Comparison of ENCODE assay signal across 28 cellular contexts in the genomic region with DNA sequence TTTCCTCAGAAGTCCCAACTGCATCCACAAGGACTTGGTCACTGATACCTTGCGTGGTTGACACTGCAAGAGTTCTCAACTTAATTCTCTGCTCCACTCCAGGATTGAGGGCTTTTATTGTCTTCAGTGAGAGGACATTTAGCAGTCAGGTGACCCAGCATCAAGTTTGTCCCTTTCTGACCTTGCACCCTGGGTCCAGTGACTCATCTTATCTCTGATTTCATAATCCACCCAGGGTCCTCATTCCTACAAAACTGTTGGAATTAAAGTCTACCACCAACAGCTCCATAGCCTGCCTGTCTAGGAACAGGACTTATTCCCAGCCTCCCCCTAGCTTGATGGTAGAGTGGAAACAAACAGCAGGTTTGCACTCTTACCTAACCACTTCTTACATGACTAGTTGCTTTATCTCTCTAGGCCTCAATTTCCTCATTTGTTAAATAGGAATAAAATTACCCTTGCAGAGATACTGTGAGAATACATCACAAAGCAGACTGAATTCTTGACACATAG.
DNase-seq lines count a peak whose midpoint lies in the region; ATAC-seq and TF ChIP-seq lines count a peak whose summit lies in the region.
"Had no signal": no experiment of that assay in that cellular context is flagged by ENCODE, and none has a peak within 500 bp of the region (broad histone marks: within the 10 kb centered on the region; RNA-seq: fewer than 3 reads in every experiment).

No MANE protein-coding gene starts in this region.

- H3K27ac Mint-ChIP-seq in CD4-positive, CD25-positive, alpha-beta regulatory T cell = peak overlapping the region in 2 of 3 donors; percentile 67 to 90
- H3K27ac Mint-ChIP-seq in WTC11 (no peak overlapping the region), natural killer cell (peak overlapping the region; percentile 23 to 72)
- H3K27ac Mint-ChIP-seq: activated CD4-positive, alpha-beta memory T cell treated with anti-CD3 and anti-CD28 coated beads for 36 hours; activated T-helper 17 cell treated with anti-CD3 and anti-CD28 coated beads, Interleukin-2, amount 50 U/mL, for 72 hours had no signal

- peaks cover 27% of the 10 kb centered on the region for H3K4me1 ChIP-seq in CD4-positive, CD25-positive, alpha-beta regulatory T cell (ENCODE audit: control insufficient read depth, insufficient read depth, low read length, poor library complexity, severe bottlenecking)
- H3K4me1 ChIP-seq in HEK293 (ENCODE audit: control insufficient read depth, insufficient read depth, low read length) = no peaks in the 10 kb centered on the region; the same call in 1 of the 2 replicates
- H3K4me1 ChIP-seq: right atrium auricular region had no signal

- no peaks in the 10 kb centered on the region for H3K36me3 ChIP-seq in CD4-positive, CD25-positive, alpha-beta regulatory T cell (ENCODE audit: control insufficient read depth, insufficient read depth, low read length)
- no peaks in the 10 kb centered on the region for H3K36me3 ChIP-seq in HEK293 (ENCODE audit: control insufficient read depth in 2 of 2, insufficient read depth in 1 of 2, low read length in 2 of 2)
- H3K36me3 ChIP-seq: BLaER1, esophagus squamous epithelium, right atrium auricular region, spleen, upper lobe of left lung had no signal

- no peak overlapping the region for H3K27ac ChIP-seq in CD4-positive, CD25-positive, alpha-beta regulatory T cell (ENCODE audit: insufficient read depth, low read length, poor library complexity, severe bottlenecking)
- no peak overlapping the region for H3K27ac ChIP-seq in HEK293 (ENCODE audit: extremely low read depth, low read depth, low read length)
- H3K27ac ChIP-seq: BLaER1, esophagus squamous epithelium, right atrium auricular region, upper lobe of left lung had no signal

- H3K4me3 ChIP-seq in CD4-positive, CD25-positive, alpha-beta regulatory T cell (ENCODE audit: low read depth, low read length) = no peak overlapping the region
- H3K4me3 ChIP-seq in HEK293 (ENCODE audit: low read depth, low read length) = no peak overlapping the region
- H3K4me3 ChIP-seq: BLaER1, esophagus squamous epithelium, GM12878, GM23338, mucosa of descending colon, right atrium auricular region, spleen, upper lobe of left lung had no signal

- CTCF ChIA-PET in HEK293 (lab: Yijun Ruan, JAX) = no interaction called here
- CTCF ChIA-PET in WTC11 (lab: Charles Lee) = interaction anchor here (1.0 to 1.5 kb wide), 2 partner anchors 262 to 264 kb away, joined by 3 to 6 read pairs; no protein-coding TSS in a partner anchor

- no peaks in the 10 kb centered on the region for H3K27me3 Mint-ChIP-seq in CD4-positive, CD25-positive, alpha-beta regulatory T cell
- H3K27me3 Mint-ChIP-seq in WTC11 (ENCODE audit: low read depth) = no peaks in the 10 kb centered on the region
- H3K27me3 Mint-ChIP-seq in natural killer cell (ENCODE audit: low read depth in 2 of 2) = no peaks in the 10 kb centered on the region
- H3K27me3 Mint-ChIP-seq: activated CD4-positive, alpha-beta memory T cell treated with anti-CD3 and anti-CD28 coated beads for 36 hours; activated T-helper 17 cell treated with anti-CD3 and anti-CD28 coated beads, Interleukin-2, amount 50 U/mL, for 72 hours had no signal

- no peaks in the 10 kb centered on the region for H3K9me3 ChIP-seq in CD4-positive, CD25-positive, alpha-beta regulatory T cell (ENCODE audit: control insufficient read depth in 2 of 2, low read length in 2 of 2)
- no peaks in the 10 kb centered on the region for H3K9me3 ChIP-seq in HEK293 (ENCODE audit: control insufficient read depth, insufficient read depth, low read depth, low read length)
- H3K9me3 ChIP-seq: BLaER1, esophagus squamous epithelium, mucosa of descending colon, right atrium auricular region, spleen, upper lobe of left lung had no signal

- no peak for TF ChIP-seq CTCF in HEK293 (tag by site-specific recombination; IDR thresholded peaks at IDR 0.05)
- no peak for TF ChIP-seq CTCF in WTC11 (IDR thresholded peaks at IDR 0.05)
- no peak for TF ChIP-seq CTCF in natural killer cell (IDR thresholded peaks at IDR 0.05)

- peaks cover 30 to 57% (median 42%) of the 10 kb centered on the region in 4 donors for H3K4me1 Mint-ChIP-seq in CD4-positive, CD25-positive, alpha-beta regulatory T cell
- H3K4me1 Mint-ChIP-seq in WTC11 (peaks cover 53% of the 10 kb centered on the region), natural killer cell (peaks cover 45 to 50% of the 10 kb centered on the region in 2 donors)

- H3K4me3 Mint-ChIP-seq in CD4-positive, CD25-positive, alpha-beta regulatory T cell = peak overlapping the region in 1 of 4 donors; percentile 35
- H3K4me3 Mint-ChIP-seq in WTC11 (no peak overlapping the region), natural killer cell (no peak overlapping the region)
- H3K4me3 Mint-ChIP-seq: activated CD4-positive, alpha-beta memory T cell treated with anti-CD3 and anti-CD28 coated beads for 36 hours; activated T-helper 17 cell treated with anti-CD3 and anti-CD28 coated beads, Interleukin-2, amount 50 U/mL, for 72 hours; GM23338 had no signal

- no peaks in the 10 kb centered on the region for H3K36me3 Mint-ChIP-seq in CD4-positive, CD25-positive, alpha-beta regulatory T cell
- H3K36me3 Mint-ChIP-seq in WTC11 = no peaks in the 10 kb centered on the region
- peaks cover 6% of the 10 kb centered on the region for H3K36me3 Mint-ChIP-seq in natural killer cell
- H3K36me3 Mint-ChIP-seq: activated CD4-positive, alpha-beta memory T cell treated with anti-CD3 and anti-CD28 coated beads for 36 hours had no signal

- ATAC-seq in CD4-positive, CD25-positive, alpha-beta regulatory T cell (ENCODE audit: low read depth in 2 of 2) = no peak
- ATAC-seq in WTC11 = no peak
- ATAC-seq in natural killer cell = no peak
- ATAC-seq: activated T-helper 17 cell treated with anti-CD3 and anti-CD28 coated beads, Interleukin-2, amount 50 U/mL, for 72 hours; GM12878; Panc1 had no signal

- no peaks in the 10 kb centered on the region for H3K27me3 ChIP-seq in CD4-positive, CD25-positive, alpha-beta regulatory T cell (ENCODE audit: control insufficient read depth, insufficient read depth, low read length)
- H3K27me3 ChIP-seq: BLaER1, right atrium auricular region, spleen, upper lobe of left lung had no signal

- DNase-seq in CD4-positive, CD25-positive, alpha-beta regulatory T cell = no peak
- DNase-seq in WTC11 (ENCODE audit: low spot score) (no peak), natural killer cell (no peak), NCI-H2196 (lab: John Stamatoyannopoulos, UW; ENCODE audit: unreplicated experiment) (no peak), T1000 (lab: John Stamatoyannopoulos, UW) (no peak)
- no peak for DNase-seq in activated T-cell treated with anti-CD3 and anti-CD28 coated beads, Interleukin-2, amount 50 U/mL, for 1 hour
- DNase-seq in activated CD8-positive, alpha-beta memory T cell treated with anti-CD3 and anti-CD28 coated beads, Interleukin-2, amount 50 U/mL, for 48 hours = no peak
- DNase-seq: activated CD4-positive, alpha-beta memory T cell treated with anti-CD3 and anti-CD28 coated beads for 36 hours; activated CD8-positive, alpha-beta memory T cell treated with anti-CD3 and anti-CD28 coated beads, Interleukin-2, amount 50 U/mL, for 4 hours; activated naive CD4-positive, alpha-beta T cell treated with anti-CD3 and anti-CD28 coated beads, Interleukin-2, amount 50 U/mL, for 16 hours; EL; esophagus squamous epithelium; foreskin melanocyte; MM.1S; NCI-H1436; NCI-H510A; SIG-M5; spleen; stimulated activated CD4-positive, alpha-beta T cell treated with anti-CD3 and anti-CD28 coated beads, Interleukin-2, amount 100 ng/mL, for 48 hours; upper lobe of left lung had no signal

- peaks cover 0 to 1% (median 0%) of the 10 kb centered on the region in 7 donors for H3K9me3 Mint-ChIP-seq in CD4-positive, CD25-positive, alpha-beta regulatory T cell
- H3K9me3 Mint-ChIP-seq in WTC11 = no peaks in the 10 kb centered on the region
- H3K9me3 Mint-ChIP-seq in natural killer cell = no peaks in the 10 kb centered on the region
- H3K9me3 Mint-ChIP-seq: activated CD4-positive, alpha-beta memory T cell treated with anti-CD3 and anti-CD28 coated beads for 36 hours; activated T-helper 17 cell treated with anti-CD3 and anti-CD28 coated beads, Interleukin-2, amount 50 U/mL, for 72 hours; GM23338 had no signal

- POLR2A ChIA-PET in HEK293 (lab: Yijun Ruan, JAX) = no interaction called here
- POLR2A ChIA-PET in WTC11 (lab: Charles Lee) = no interaction called here

- intact Hi-C loops in natural killer cell (cut with micrococcal nuclease) = no loop called here

TF ChIP-seq in HEK293, 187 proteins besides CTCF, POLR2A, EP300 and RAD21:
- peak; percentile 49 for TF ChIP-seq ZIC2 (tag by site-specific recombination; IDR thresholded peaks at IDR 0.05)
- TF ChIP-seq GLIS1 (tag by site-specific recombination; IDR thresholded peaks at IDR 0.05) = no peak

TF ChIP-seq in WTC11, 78 proteins besides CTCF, POLR2A, EP300 and RAD21:
- TF ChIP-seq GABPB1 (CRISPR knock-in tag; IDR thresholded peaks at IDR 0.05) = peak; percentile 67
- TF ChIP-seq, protein P1, sequence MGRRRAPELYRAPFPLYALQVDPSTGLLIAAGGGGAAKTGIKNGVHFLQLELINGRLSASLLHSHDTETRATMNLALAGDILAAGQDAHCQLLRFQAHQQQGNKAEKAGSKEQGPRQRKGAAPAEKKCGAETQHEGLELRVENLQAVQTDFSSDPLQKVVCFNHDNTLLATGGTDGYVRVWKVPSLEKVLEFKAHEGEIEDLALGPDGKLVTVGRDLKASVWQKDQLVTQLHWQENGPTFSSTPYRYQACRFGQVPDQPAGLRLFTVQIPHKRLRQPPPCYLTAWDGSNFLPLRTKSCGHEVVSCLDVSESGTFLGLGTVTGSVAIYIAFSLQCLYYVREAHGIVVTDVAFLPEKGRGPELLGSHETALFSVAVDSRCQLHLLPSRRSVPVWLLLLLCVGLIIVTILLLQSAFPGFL (CRISPR knock-in tag; IDR thresholded peaks at IDR 0.05; ENCODE audit: borderline replicate concordance) = no peak
